25 cellular contexts compared by ENCODE assay signal in genomic region chr3:149454746-149455145, GRCh38. TPM values are rescaled to one million over a fixed set of nuclear protein-coding genes. Genes with fewer than 3 reads are reported as not detected.
DNase-seq lines count a peak whose midpoint lies in the region; ATAC-seq and TF ChIP-seq lines count a peak whose summit lies in the region.
"Had no signal": no experiment of that assay in that cellular context is flagged by ENCODE, and none has a peak within 500 bp of the region (broad histone marks: within the 10 kb centered on the region; RNA-seq: fewer than 3 reads in every experiment).

No MANE protein-coding gene starts in this region.

- peak; percentile 84 for ATAC-seq in omental fat pad (ENCODE audit: low FRiP score)
- ATAC-seq in stimulated activated effector memory CD8-positive, alpha-beta T cell treated with anti-CD3 and anti-CD28 coated beads, Interleukin-12 subunit alpha, Interleukin-12 subunit beta, amount 100 ng/mL, for 72 hours: no peak
- ATAC-seq: activated T-cell treated with anti-CD3 and anti-CD28 coated beads, Interleukin-2, amount 50 U/mL, for 4 hours; Right ventricle myocardium inferior; stimulated activated memory B cell treated with anti-CD40 and anti-IgM and Interleukin-4, amounts not matched to agents 10 μg/mL and 1 μg/mL and 100 μg/mL, for 72 hours; T-cell had no signal

- DNase-seq in BJ (ENCODE audit: low read depth) (peak; percentile 54), amniotic epithelial cell (ENCODE audit: low read depth) (peak; percentile 97), fibroblast of pulmonary artery (ENCODE audit: low read depth) (peak; percentile 59), omental fat pad (ENCODE audit: low spot score) (no peak), NCI-H526 treated with DMSO at 0.1 percent for 48 hours (lab: John Stamatoyannopoulos, UW) (no peak), tibial nerve (ENCODE audit: low spot score in 2 of 2) (no peak), DMS 273 treated with DMSO at 0.1 percent for 48 hours (lab: John Stamatoyannopoulos, UW) (no peak)
- DNase-seq in stimulated activated effector memory CD8-positive, alpha-beta T cell treated with anti-CD3 and anti-CD28 coated beads, Interleukin-12 subunit alpha, Interleukin-12 subunit beta, amount 100 ng/mL, for 72 hours (ENCODE audit: low spot score in 2 of 2): no peak
- DNase-seq: activated CD4-positive, alpha-beta T cell treated with anti-CD3 and anti-CD28 coated beads for 1 hour; activated naive CD4-positive, alpha-beta T cell treated with anti-CD3 and anti-CD28 coated beads for 36 hours; activated T-cell treated with anti-CD3 and anti-CD28 coated beads, Interleukin-2, amount 50 U/mL, for 4 hours; aorta; BE2C; left ventricle myocardium inferior; NCI-H1092; NCI-H187 treated with DMSO at 0.1 percent for 48 hours; NCI-H2227 treated with DMSO at 0.1 percent for 48 hours; OCI-M1; T-cell; testis had no signal

- no peak overlapping the region for H3K4me3 Mint-ChIP-seq in stimulated activated effector memory CD8-positive, alpha-beta T cell treated with anti-CD3 and anti-CD28 coated beads, Interleukin-12 subunit alpha, Interleukin-12 subunit beta, amount 100 ng/mL, for 72 hours
- H3K4me3 Mint-ChIP-seq: activated naive CD4-positive, alpha-beta T cell treated with anti-CD3 and anti-CD28 coated beads for 36 hours; activated T-cell treated with anti-CD3 and anti-CD28 coated beads, Interleukin-2, amount 50 U/mL, for 4 hours; stimulated activated memory B cell treated with anti-CD40 and anti-IgM and Interleukin-4, amounts not matched to agents 10 μg/mL and 1 μg/mL and 100 μg/mL, for 72 hours; T-cell had no signal

- no peak for TF ChIP-seq POLR2A in tibial nerve (IDR thresholded peaks at IDR 0.05)

- H3K9me3 Mint-ChIP-seq in stimulated activated effector memory CD8-positive, alpha-beta T cell treated with anti-CD3 and anti-CD28 coated beads, Interleukin-12 subunit alpha, Interleukin-12 subunit beta, amount 100 ng/mL, for 72 hours: peaks cover 4% of the 10 kb centered on the region

- H3K4me3 ChIP-seq in BJ (ENCODE audit: low read depth, low read length) (no peak overlapping the region), fibroblast of pulmonary artery (replicated peaks; ENCODE audit: low read depth, low read length) (no peak overlapping the region), tibial nerve (no peak overlapping the region)
- H3K4me3 ChIP-seq: left ventricle myocardium inferior, prostate gland, testis had no signal

- H3K4me1 ChIP-seq in tibial nerve: peaks cover 0 to 6% (median 0%) of the 10 kb centered on the region in 4 donors
- H3K4me1 ChIP-seq: BE2C, prostate gland had no signal

- H3K27me3 ChIP-seq in BJ (ENCODE audit: control insufficient read depth, insufficient read depth, low read length) (no peaks in the 10 kb centered on the region), tibial nerve (no peaks in the 10 kb centered on the region)
- H3K27me3 ChIP-seq: BE2C, testis had no signal

- no peak overlapping the region for H3K27ac Mint-ChIP-seq in stimulated activated effector memory CD8-positive, alpha-beta T cell treated with anti-CD3 and anti-CD28 coated beads, Interleukin-12 subunit alpha, Interleukin-12 subunit beta, amount 100 ng/mL, for 72 hours
- H3K27ac Mint-ChIP-seq: activated naive CD4-positive, alpha-beta T cell treated with anti-CD3 and anti-CD28 coated beads for 36 hours; stimulated activated memory B cell treated with anti-CD40 and anti-IgM and Interleukin-4, amounts not matched to agents 10 μg/mL and 1 μg/mL and 100 μg/mL, for 72 hours; T-cell had no signal

- CTCF ChIA-PET in BJ (lab: Yijun Ruan, JAX): interaction anchor here (1.2 kb wide), 2 partner anchors 11 to 14 kb away, joined by 4 to 5 read pairs; no protein-coding TSS in a partner anchor

- no peak overlapping the region for H3K27ac ChIP-seq in tibial nerve
- H3K27ac ChIP-seq: left ventricle myocardium inferior, prostate gland, testis had no signal

- no peaks in the 10 kb centered on the region for H3K4me1 Mint-ChIP-seq in stimulated activated effector memory CD8-positive, alpha-beta T cell treated with anti-CD3 and anti-CD28 coated beads, Interleukin-12 subunit alpha, Interleukin-12 subunit beta, amount 100 ng/mL, for 72 hours
- H3K4me1 Mint-ChIP-seq: stimulated activated memory B cell treated with anti-CD40 and anti-IgM and Interleukin-4, amounts not matched to agents 10 μg/mL and 1 μg/mL and 100 μg/mL, for 72 hours; T-cell had no signal

- POLR2A ChIA-PET in BJ (lab: Charles Lee): no interaction called here

- H3K9me3 ChIP-seq in tibial nerve: peaks cover 0 to 13% (median 2%) of the 10 kb centered on the region in 4 donors
- H3K9me3 ChIP-seq: BE2C, prostate gland, testis had no signal

- no peaks in the 10 kb centered on the region for H3K36me3 Mint-ChIP-seq in stimulated activated effector memory CD8-positive, alpha-beta T cell treated with anti-CD3 and anti-CD28 coated beads, Interleukin-12 subunit alpha, Interleukin-12 subunit beta, amount 100 ng/mL, for 72 hours
- H3K36me3 Mint-ChIP-seq: stimulated activated memory B cell treated with anti-CD40 and anti-IgM and Interleukin-4, amounts not matched to agents 10 μg/mL and 1 μg/mL and 100 μg/mL, for 72 hours; T-cell had no signal

- no peak for TF ChIP-seq EP300 in tibial nerve (IDR thresholded peaks at IDR 0.05)

- no peaks in the 10 kb centered on the region for H3K36me3 ChIP-seq in BJ (ENCODE audit: control insufficient read depth, insufficient read depth, low read length)
- H3K36me3 ChIP-seq in tibial nerve: no peaks in the 10 kb centered on the region
- H3K36me3 ChIP-seq: BE2C, left ventricle myocardium inferior, prostate gland had no signal

- TF ChIP-seq CTCF in BJ (IDR thresholded peaks at IDR 0.05; ENCODE audit: insufficient read depth, low read depth, low read length): no peak
- no peak for TF ChIP-seq CTCF in fibroblast of pulmonary artery (IDR thresholded peaks at IDR 0.05; ENCODE audit: low read length, missing control alignments)
- no peak for TF ChIP-seq CTCF in omental fat pad (IDR thresholded peaks at IDR 0.05)
- no peak for TF ChIP-seq CTCF in tibial nerve (IDR thresholded peaks at IDR 0.05)

RNA-seq across cellular contexts. Expression of gene TM4SF4, which starts 19.8 kb away (rescaled TPM):
- polyA plus RNA-seq in BJ (2011; rRNA removed): 0.10 and 0.42 TPM in 2 replicates
- 0.62 TPM in 1 of 2 replicates, not detected in the other for polyA minus RNA-seq in BJ (2011; rRNA and poly(A)+ RNA removed)
- total RNA-seq in omental fat pad (under 1 TPM in 2 of 4 donors, not detected in 2; 0.24 to 0.65 TPM), tibial nerve (not detected)
- total RNA-seq: activated naive CD4-positive, alpha-beta T cell treated with anti-CD3 and anti-CD28 coated beads for 36 hours; aorta; Daoy; H1; left ventricle myocardium inferior; prostate gland; Right ventricle myocardium inferior had no signal
- polyA plus RNA-seq: H1 had no signal

Comparison
In these comparisons a context has a peak if more than half of its experiments do, and no peak if none do; other contexts are left out.
1. DNase-seq: peak in BJ (single experiment), amniotic epithelial cell (single experiment) and fibroblast of pulmonary artery (single experiment); none in omental fat pad (single experiment), NCI-H526 treated with DMSO at 0.1 percent for 48 hours (single experiment), tibial nerve (0 of 2), DMS 273 treated with DMSO at 0.1 percent for 48 hours (single experiment) and stimulated activated effector memory CD8-positive, alpha-beta T cell treated with anti-CD3 and anti-CD28 coated beads, Interleukin-12 subunit alpha, Interleukin-12 subunit beta, amount 100 ng/mL, for 72 hours (0 of 2).